Comparison of ENCODE assay signal across 11 cellular contexts in the genomic region with DNA sequence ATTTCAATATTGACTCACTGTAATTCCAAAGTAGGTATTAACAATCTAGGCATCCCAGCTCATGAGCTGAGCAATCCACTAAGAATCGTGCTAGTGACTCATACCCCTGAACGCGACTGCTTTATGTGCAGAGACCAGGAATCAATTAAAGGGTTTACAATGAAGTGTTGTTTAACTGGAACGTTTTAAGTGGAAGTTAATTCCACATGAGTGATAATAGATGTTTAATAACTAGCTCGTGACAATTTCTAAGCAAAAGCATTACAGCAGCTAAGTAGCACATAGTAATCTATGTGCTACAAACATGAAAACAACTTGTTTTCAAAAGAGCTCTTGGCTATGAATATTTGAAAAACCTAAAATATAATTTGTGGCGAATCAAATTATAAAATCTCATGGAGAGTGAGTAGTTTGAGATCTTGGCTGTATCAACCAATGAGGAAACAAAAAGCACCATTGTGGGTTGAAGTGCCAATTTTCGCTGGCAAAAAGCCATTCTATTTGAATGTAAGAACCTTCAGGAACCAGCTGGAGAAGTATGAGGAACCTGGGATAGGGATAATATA. TPM values are rescaled to one million over a fixed set of nuclear protein-coding genes. Genes with fewer than 3 reads are reported as not detected.
DNase-seq lines count a peak whose midpoint lies in the region; ATAC-seq and TF ChIP-seq lines count a peak whose summit lies in the region.
"Had no signal": no experiment of that assay in that cellular context is flagged by ENCODE, and none has a peak within 500 bp of the region (broad histone marks: within the 10 kb centered on the region; RNA-seq: fewer than 3 reads in every experiment).

No MANE protein-coding gene starts in this region.

- H3K79me2 ChIP-seq in mesendoderm (ENCODE audit: control insufficient read depth, insufficient read depth, low read length): peaks cover 52% of the 10 kb centered on the region

- no peak overlapping the region for H2BK5ac ChIP-seq in mesendoderm (ENCODE audit: low read length)

- peaks cover 7% of the 10 kb centered on the region for H3K4me1 Mint-ChIP-seq in WTC11
- no peaks in the 10 kb centered on the region for H3K4me1 Mint-ChIP-seq in CD8-positive, alpha-beta T cell (ENCODE audit: low read depth)
- H3K4me1 Mint-ChIP-seq in natural killer cell: no peaks in the 10 kb centered on the region
- H3K4me1 Mint-ChIP-seq in activated CD4-positive, alpha-beta T cell treated with anti-CD3 and anti-CD28 coated beads for 36 hours: no peaks in the 10 kb centered on the region
- H3K4me1 Mint-ChIP-seq: nephron had no signal

- no peak overlapping the region for H2AK5ac ChIP-seq in mesendoderm (ENCODE audit: low read length)

- no peaks in the 10 kb centered on the region for H3K36me3 ChIP-seq in mesendoderm (ENCODE audit: control insufficient read depth, insufficient read depth, low read length)
- no peaks in the 10 kb centered on the region for H3K36me3 ChIP-seq in CD8-positive, alpha-beta T cell (ENCODE audit: insufficient read depth, low read length)

- H3K56ac ChIP-seq in mesendoderm (ENCODE audit: low read length): no peak overlapping the region

- H3K9me3 Mint-ChIP-seq in WTC11: no peaks in the 10 kb centered on the region
- H3K9me3 Mint-ChIP-seq in CD8-positive, alpha-beta T cell: no peaks in the 10 kb centered on the region
- no peaks in the 10 kb centered on the region for H3K9me3 Mint-ChIP-seq in natural killer cell
- H3K9me3 Mint-ChIP-seq in activated CD4-positive, alpha-beta T cell treated with anti-CD3 and anti-CD28 coated beads for 36 hours (ENCODE audit: low read depth): no peaks in the 10 kb centered on the region
- H3K9me3 Mint-ChIP-seq: nephron had no signal

- no peak overlapping the region for H3K4me2 ChIP-seq in mesendoderm (ENCODE audit: low read length)
- H3K4me2 ChIP-seq: KMS-11 had no signal

- POLR2A ChIA-PET in WTC11 (lab: Charles Lee): interaction anchor here (0.8 kb wide), 1 partner anchor 8 kb away, joined by 3 read pairs; no protein-coding TSS in a partner anchor
- POLR2A ChIA-PET in CD8-positive, alpha-beta T cell (lab: Charles Lee): no interaction called here
- POLR2A ChIA-PET in activated CD4-positive, alpha-beta T cell treated with anti-CD3 and anti-CD28 coated beads for 36 hours (lab: Charles Lee): no interaction called here

- intact Hi-C loops in CD8-positive, alpha-beta T cell (cut with DNase I, micrococcal nuclease): no loop called here
- intact Hi-C loops in natural killer cell (cut with micrococcal nuclease): no loop called here
- intact Hi-C loops in activated CD4-positive, alpha-beta T cell treated with anti-CD3 and anti-CD28 coated beads for 36 hours (cut with DNase I, micrococcal nuclease): no loop called here

- WGBS in mesendoderm (ENCODE audit: extremely low coverage, insufficient coverage, low lambda C conversion rate): no CpG with 5 or more reads among the region's 7 CpGs

- H3K4me3 ChIP-seq in mesendoderm (ENCODE audit: low read length): no peak overlapping the region
- no peak overlapping the region for H3K4me3 ChIP-seq in CD8-positive, alpha-beta T cell (ENCODE audit: low read depth, low read length)

- H3K18ac ChIP-seq in mesendoderm (ENCODE audit: low read length): no peak overlapping the region

- no peak overlapping the region for H2BK15ac ChIP-seq in mesendoderm (replicated peaks; ENCODE audit: low read depth)

- H4K8ac ChIP-seq in mesendoderm (ENCODE audit: low read depth, low read length): no peak overlapping the region

- H3K27ac ChIP-seq in mesendoderm (ENCODE audit: low read depth, low read length): no peak overlapping the region
- H3K27ac ChIP-seq in CD8-positive, alpha-beta T cell (ENCODE audit: low read depth, low read length): no peak overlapping the region
- H3K27ac ChIP-seq: KMS-11 had no signal

- no peak for TF ChIP-seq CTCF in WTC11 (IDR thresholded peaks at IDR 0.05)
- no peak for TF ChIP-seq CTCF in CD8-positive, alpha-beta T cell (IDR thresholded peaks at IDR 0.05)
- no peak for TF ChIP-seq CTCF in natural killer cell (IDR thresholded peaks at IDR 0.05)

- H3K36me3 Mint-ChIP-seq in WTC11 (peaks cover 14% of the 10 kb centered on the region), natural killer cell (no peaks in the 10 kb centered on the region)
- H3K36me3 Mint-ChIP-seq in CD8-positive, alpha-beta T cell: no peaks in the 10 kb centered on the region
- no peaks in the 10 kb centered on the region for H3K36me3 Mint-ChIP-seq in activated CD4-positive, alpha-beta T cell treated with anti-CD3 and anti-CD28 coated beads for 36 hours (ENCODE audit: low read depth)
- H3K36me3 Mint-ChIP-seq: activated naive CD8-positive, alpha-beta T cell had no signal

- no peak overlapping the region for H2BK120ac ChIP-seq in mesendoderm (ENCODE audit: low read depth, low read length)

- H3K79me1 ChIP-seq in mesendoderm (ENCODE audit: low read length): no peaks in the 10 kb centered on the region

- H3K4me3 Mint-ChIP-seq in WTC11: no peak overlapping the region
- no peak overlapping the region for H3K4me3 Mint-ChIP-seq in CD8-positive, alpha-beta T cell
- H3K4me3 Mint-ChIP-seq in natural killer cell: no peak overlapping the region
- no peak overlapping the region for H3K4me3 Mint-ChIP-seq in activated CD4-positive, alpha-beta T cell treated with anti-CD3 and anti-CD28 coated beads for 36 hours
- H3K4me3 Mint-ChIP-seq: activated naive CD8-positive, alpha-beta T cell; nephron had no signal

- peak overlapping the region; percentile 51; the same call in 1 of the 2 replicates for H3K27ac Mint-ChIP-seq in WTC11
- no peak overlapping the region for H3K27ac Mint-ChIP-seq in CD8-positive, alpha-beta T cell
- no peak overlapping the region for H3K27ac Mint-ChIP-seq in natural killer cell
- H3K27ac Mint-ChIP-seq in activated CD4-positive, alpha-beta T cell treated with anti-CD3 and anti-CD28 coated beads for 36 hours: no peak overlapping the region
- H3K27ac Mint-ChIP-seq: activated naive CD8-positive, alpha-beta T cell; nephron had no signal

- ATAC-seq in WTC11: no peak
- no peak for ATAC-seq in CD8-positive, alpha-beta T cell
- ATAC-seq in natural killer cell: no peak
- no peak for ATAC-seq in activated CD4-positive, alpha-beta T cell treated with anti-CD3 and anti-CD28 coated beads for 36 hours

- H3K4ac ChIP-seq in mesendoderm (ENCODE audit: low read depth, low read length): no peak overlapping the region

- H4K5ac ChIP-seq in mesendoderm (ENCODE audit: low read length): no peak overlapping the region

- DNase-seq in DMS 273 treated with DMSO at 0.1 percent for 48 hours (lab: John Stamatoyannopoulos, UW) (peak; percentile 55), NCI-H1694 (lab: John Stamatoyannopoulos, UW) (peak; percentile 75), WTC11 (ENCODE audit: low spot score) (no peak), mesendoderm (peak; percentile 25), natural killer cell (no peak), Ammon's horn (ENCODE audit: low spot score) (no peak)
- DNase-seq in CD8-positive, alpha-beta T cell: no peak
- no peak for DNase-seq in activated CD4-positive, alpha-beta T cell treated with anti-CD3 and anti-CD28 coated beads for 36 hours

- H3K27me3 Mint-ChIP-seq in WTC11 (ENCODE audit: low read depth) (no peaks in the 10 kb centered on the region), natural killer cell (ENCODE audit: low read depth in 2 of 2) (peaks cover 0 to 4% of the 10 kb centered on the region in 2 donors)
- peaks cover 24% of the 10 kb centered on the region for H3K27me3 Mint-ChIP-seq in CD8-positive, alpha-beta T cell (ENCODE audit: low read depth)
- H3K27me3 Mint-ChIP-seq in activated CD4-positive, alpha-beta T cell treated with anti-CD3 and anti-CD28 coated beads for 36 hours: peaks cover 7% of the 10 kb centered on the region

- no peak overlapping the region for H3K23ac ChIP-seq in mesendoderm (ENCODE audit: low read length)

- CTCF ChIA-PET in WTC11 (lab: Charles Lee): interaction anchor here (0.6 to 1.1 kb wide), 5 partner anchors 11 to 74 kb away, joined by 3 to 7 read pairs (median 3); no protein-coding TSS in a partner anchor
- CTCF ChIA-PET in CD8-positive, alpha-beta T cell (lab: Charles Lee): interaction anchor here (1.0 kb wide), 1 partner anchor 43 kb away, joined by 5 read pairs; no protein-coding TSS in a partner anchor
- CTCF ChIA-PET in activated CD4-positive, alpha-beta T cell treated with anti-CD3 and anti-CD28 coated beads for 36 hours (lab: Charles Lee): interaction anchor here (0.6 to 0.8 kb wide), 2 partner anchors 297 to 663 kb away, joined by 3 read pairs; no protein-coding TSS in a partner anchor

- no peaks in the 10 kb centered on the region for H3K27me3 ChIP-seq in mesendoderm (ENCODE audit: insufficient read depth, low read length, poor library complexity)
- peaks cover 4% of the 10 kb centered on the region for H3K27me3 ChIP-seq in CD8-positive, alpha-beta T cell (ENCODE audit: insufficient read depth, low read length)

- no peak overlapping the region for H3K9ac ChIP-seq in mesendoderm (ENCODE audit: low read length)
- H3K9ac ChIP-seq: KMS-11 had no signal

- H3K4me1 ChIP-seq in mesendoderm (ENCODE audit: control insufficient read depth, low read depth, low read length): no peaks in the 10 kb centered on the region
- no peaks in the 10 kb centered on the region for H3K4me1 ChIP-seq in CD8-positive, alpha-beta T cell (ENCODE audit: insufficient read depth, low read length)

- H3K9me3 ChIP-seq in CD8-positive, alpha-beta T cell (ENCODE audit: low read length): no peaks in the 10 kb centered on the region

TF ChIP-seq in WTC11, 78 proteins besides CTCF, POLR2A, EP300 and RAD21 (continues in another document):
- TF ChIP-seq GABPB1 (CRISPR knock-in tag; IDR thresholded peaks at IDR 0.05): no peak
- TF ChIP-seq NFYB (CRISPR knock-in tag; conservative IDR thresholded peaks at IDR 0.05; ENCODE audit: low read depth): no peak
- no peak for TF ChIP-seq FOXP1 (CRISPR knock-in tag; IDR thresholded peaks at IDR 0.05; ENCODE audit: borderline replicate concordance)
- TF ChIP-seq PRRX2 (CRISPR knock-in tag; IDR thresholded peaks at IDR 0.05): no peak
- no peak for TF ChIP-seq JUN (CRISPR knock-in tag; IDR thresholded peaks at IDR 0.05)
- TF ChIP-seq NFE2L1 (CRISPR knock-in tag; IDR thresholded peaks at IDR 0.05): no peak
- no peak for TF ChIP-seq NR3C1 (CRISPR knock-in tag; conservative IDR thresholded peaks at IDR 0.05; ENCODE audit: low read depth)

RNA-seq across cellular contexts. Expression of a gene that starts 9.4 kb away (rescaled TPM):
- total RNA-seq in WTC11 (2021) (102 to 107 TPM (median 104 TPM) in 3 replicates), natural killer cell (under 1 TPM in 1 of 3 donors, not detected in 2; 0.16 TPM)
- 35.4 TPM for polyA plus RNA-seq in mesendoderm (2013, experiment 1 of 2)
- 36.0 TPM for polyA plus RNA-seq in mesendoderm (2013, experiment 2 of 2)
- not detected for total RNA-seq in CD8-positive, alpha-beta T cell
- 1 to 10 TPM; 3.3 to 3.7 TPM for total RNA-seq in activated CD4-positive, alpha-beta T cell treated with anti-CD3 and anti-CD28 coated beads for 36 hours

RNA-seq across cellular contexts. Expression of a gene that starts 27.0 kb away (rescaled TPM):
- total RNA-seq in WTC11 (2021) (not detected in 3 replicates), natural killer cell (not detected)
- polyA plus RNA-seq in mesendoderm (2013, experiment 1 of 2): not detected
- polyA plus RNA-seq in mesendoderm (2013, experiment 2 of 2): not detected
- not detected for total RNA-seq in CD8-positive, alpha-beta T cell
- total RNA-seq in activated CD4-positive, alpha-beta T cell treated with anti-CD3 and anti-CD28 coated beads for 36 hours: not detected

Comparison
In these comparisons a context has a peak if more than half of its experiments do, and no peak if none do; other contexts are left out.
1. DNase-seq: peak in DMS 273 treated with DMSO at 0.1 percent for 48 hours (single experiment), NCI-H1694 (single experiment) and mesendoderm (single experiment); none in WTC11 (single experiment), CD8-positive, alpha-beta T cell (0 of 7), natural killer cell (single experiment), Ammon's horn (single experiment) and activated CD4-positive, alpha-beta T cell treated with anti-CD3 and anti-CD28 coated beads for 36 hours (single experiment).
2. RNA of a gene that starts 9.4 kb away (total RNA-seq): 102 to 107 TPM in WTC11; 3.3 to 3.7 TPM in activated CD4-positive, alpha-beta T cell treated with anti-CD3 and anti-CD28 coated beads for 36 hours, not detected in CD8-positive, alpha-beta T cell and 0.16 TPM in natural killer cell; every median in the first group is over 10 times any median in the second.